ENCODE assay signal across 8 cellular contexts in genomic region chr14:89954045-89955021, GRCh38. TPM values are rescaled to one million over a fixed set of nuclear protein-coding genes. Genes with fewer than 3 reads are reported as not detected.
A peak's percentile ranks its signal among the peaks of the same experiment; 100 is the strongest.
DNase-seq lines count a peak whose midpoint lies in the region; FAIRE-seq and TF ChIP-seq lines count a peak whose summit lies in the region.

EFCAB11 (minus strand) TSS chr14:89954730; CDS start chr14:89954660, 70 bp downstream.

- TF ChIP-seq EP300 in neural cell (conservative IDR thresholded peaks at IDR 0.05; ENCODE audit: poor library complexity, severe bottlenecking), result peak; percentile 10
- no peak for TF ChIP-seq EP300 in stomach (IDR thresholded peaks at IDR 0.05)

- no peaks in the 10 kb centered on the region for H3K9me2 ChIP-seq in neural cell (ENCODE audit: insufficient read depth, low read length)

- peak within 1 kb of the TSS; percentile 74 for H3K9ac ChIP-seq in neural cell (ENCODE audit: low read length)

- H3K27me3 ChIP-seq in HAP-1 (ENCODE audit: low read depth) (no peaks in the 10 kb centered on the region), MG63 (no peaks in the 10 kb centered on the region), neural cell (ENCODE audit: insufficient read depth, low read depth, low read length) (no peaks in the 10 kb centered on the region), stomach (no peaks in the 10 kb centered on the region)

- H4K20me1 ChIP-seq in neural cell (ENCODE audit: insufficient read depth), result no peaks in the 10 kb centered on the region

- peak within 1 kb of the TSS; percentile 41 for H2AFZ ChIP-seq in neural cell (ENCODE audit: low read depth, low read length)

- H3F3A ChIP-seq in neural cell (ENCODE audit: insufficient read depth, low read length, poor library complexity, severe bottlenecking), result peaks cover 3% of the 10 kb centered on the region

- H3K79me2 ChIP-seq in neural cell (replicated peaks; ENCODE audit: insufficient read depth, low read length), result peaks cover 7% of the 10 kb centered on the region

- no peak for TF ChIP-seq POLR2A in stomach (IDR thresholded peaks at IDR 0.05)

- H3K4me1 ChIP-seq in HAP-1 (peaks cover 16% of the 10 kb centered on the region), stomach (peaks cover 8 to 39% (median 28%) of the 10 kb centered on the region in 4 donors)

- H3K4me3 ChIP-seq in HAP-1, result peak within 1 kb of the TSS; percentile 55
- H3K4me3 ChIP-seq in MG63, result peak within 1 kb of the TSS; percentile 70
- H3K4me3 ChIP-seq in fibroblast of villous mesenchyme (ENCODE audit: low read depth, low read length), result peak within 1 kb of the TSS; percentile 84
- peak within 1 kb of the TSS; percentile 89 for H3K4me3 ChIP-seq in neural cell (ENCODE audit: low read length)
- H3K4me3 ChIP-seq in stomach, result peak within 1 kb of the TSS; percentile 85 to 96 (median 92)

- DNase-seq in HAP-1 (ENCODE audit: low spot score in 2 of 2) (peak; percentile 98), MG63 (peak; percentile 93), SHP77 treated with DMSO at 0.1 percent for 48 hours (lab: John Stamatoyannopoulos, UW) (peak; percentile 99), activated gamma-delta T cell treated with Interleukin-2 at 50 U/mL for 16 hours (peak; percentile 95), fibroblast of villous mesenchyme (ENCODE audit: low read depth) (peak; percentile 98), stomach (peak; percentile 98)

- intact Hi-C loops in stomach (cut with DNase I; ENCODE audit: low total_unique reads), result no loop called here

- peak; percentile 99 for FAIRE-seq in G401.6 (lab: Jason Lieb, UNC)

- TF ChIP-seq RAD21 in neural cell (conservative IDR thresholded peaks at IDR 0.05), result peak; percentile 56

- H3K36me3 ChIP-seq in HAP-1 (replicated peaks) (peaks cover 25% of the 10 kb centered on the region), MG63 (peaks cover 5% of the 10 kb centered on the region), neural cell (ENCODE audit: insufficient read depth, low read length) (no peaks in the 10 kb centered on the region), stomach (peaks cover 0 to 22% (median 14%) of the 10 kb centered on the region in 4 donors)

- 2 to 3% (median 2%) methylated on average over 43 to 44 of the region's 44 CpGs for WGBS in stomach, 5 donors

- in situ Hi-C loops in HAP-1 (cut with MboI; ENCODE audit: low sequenced_read_pairs), result no loop called here

- peak within 1 kb of the TSS; percentile 87 for H3K27ac ChIP-seq in neural cell (ENCODE audit: low read length)
- H3K27ac ChIP-seq in stomach, result peak within 1 kb of the TSS; percentile 80 to 98 (median 96)

- no peaks in the 10 kb centered on the region for H3K9me3 ChIP-seq in HAP-1
- no peaks in the 10 kb centered on the region for H3K9me3 ChIP-seq in MG63
- no peaks in the 10 kb centered on the region for H3K9me3 ChIP-seq in neural cell (ENCODE audit: low read length)
- no peaks in the 10 kb centered on the region for H3K9me3 ChIP-seq in stomach

- peak within 1 kb of the TSS; percentile 56 for H3K4me2 ChIP-seq in neural cell (ENCODE audit: low read length)

- no peak for TF ChIP-seq CTCF in fibroblast of villous mesenchyme (IDR thresholded peaks at IDR 0.05; ENCODE audit: insufficient read depth, low read depth, low read length)
- TF ChIP-seq CTCF in neural cell (IDR thresholded peaks at IDR 0.05; ENCODE audit: poor library complexity, severe bottlenecking), result no peak
- TF ChIP-seq CTCF in stomach (IDR thresholded peaks at IDR 0.05), result peak in 1 of 7 experiments; percentile 4

TF ChIP-seq in neural cell, 6 proteins besides CTCF, POLR2A, EP300 and RAD21:
- peak; percentile 48 for TF ChIP-seq SMC3 (conservative IDR thresholded peaks at IDR 0.05; ENCODE audit: poor library complexity)
- TF ChIP-seq EZH2 (IDR thresholded peaks at IDR 0.05; ENCODE audit: borderline replicate concordance, insufficient read depth, low read length, poor library complexity, severe bottlenecking), result no peak
- peak; percentile 78 for TF ChIP-seq POLR2AphosphoS5 (IDR thresholded peaks at IDR 0.05)
- TF ChIP-seq REST (IDR thresholded peaks at IDR 0.05; ENCODE audit: borderline replicate concordance), result peak; percentile 53
- peak; percentile 83 for TF ChIP-seq TAF1 (IDR thresholded peaks at IDR 0.05; ENCODE audit: low read depth)
- peak; percentile 99 for TF ChIP-seq MXI1 (conservative IDR thresholded peaks at IDR 0.05; ENCODE audit: poor library complexity, severe bottlenecking)
TF ChIP-seq in neural cell: peak in this region for 5.

RNA-seq across cellular contexts. Expression of gene EFCAB11, which starts in this region (rescaled TPM):
- 3.8 and 4.6 TPM in 2 replicates for total RNA-seq in MG63 (2014; rRNA removed; shearing (Covaris generic); ENCODE audit: low replicate concordance)
- total RNA-seq in fibroblast of villous mesenchyme (5.2 TPM in 2 replicates), stomach (10 to 100 TPM in 3 of 5 donors, 1 to 10 TPM in 2; 9.6 to 20.4 (median 10.3) TPM)
- polyA plus RNA-seq in neural cell (7.9 and 10.2 TPM in 2 replicates), stomach (10 to 100 TPM in 1 of 3 donors, 1 to 10 TPM in 2; 4.5 to 10.5 (median 4.6) TPM)
- 5.1 and 7.6 TPM in 2 replicates for polyA minus RNA-seq in neural cell

Comparison
In these comparisons a context has a peak if more than half of its experiments do, and no peak if none do; other contexts are left out.
1. Peak in every context shown above with its lines: DNase-seq, H3K4me3 ChIP-seq and H3K27ac ChIP-seq.